In genomic region chr4:86972997-86973396, GRCh38 we compare ENCODE assay signal across 1 cellular context.
TF ChIP-seq lines count a peak whose summit lies in the region.

No MANE protein-coding gene starts in this region.

TF ChIP-seq in HepG2, 621 proteins besides CTCF, POLR2A, EP300 and RAD21 (continued from another document):
- TF ChIP-seq, protein P1, sequence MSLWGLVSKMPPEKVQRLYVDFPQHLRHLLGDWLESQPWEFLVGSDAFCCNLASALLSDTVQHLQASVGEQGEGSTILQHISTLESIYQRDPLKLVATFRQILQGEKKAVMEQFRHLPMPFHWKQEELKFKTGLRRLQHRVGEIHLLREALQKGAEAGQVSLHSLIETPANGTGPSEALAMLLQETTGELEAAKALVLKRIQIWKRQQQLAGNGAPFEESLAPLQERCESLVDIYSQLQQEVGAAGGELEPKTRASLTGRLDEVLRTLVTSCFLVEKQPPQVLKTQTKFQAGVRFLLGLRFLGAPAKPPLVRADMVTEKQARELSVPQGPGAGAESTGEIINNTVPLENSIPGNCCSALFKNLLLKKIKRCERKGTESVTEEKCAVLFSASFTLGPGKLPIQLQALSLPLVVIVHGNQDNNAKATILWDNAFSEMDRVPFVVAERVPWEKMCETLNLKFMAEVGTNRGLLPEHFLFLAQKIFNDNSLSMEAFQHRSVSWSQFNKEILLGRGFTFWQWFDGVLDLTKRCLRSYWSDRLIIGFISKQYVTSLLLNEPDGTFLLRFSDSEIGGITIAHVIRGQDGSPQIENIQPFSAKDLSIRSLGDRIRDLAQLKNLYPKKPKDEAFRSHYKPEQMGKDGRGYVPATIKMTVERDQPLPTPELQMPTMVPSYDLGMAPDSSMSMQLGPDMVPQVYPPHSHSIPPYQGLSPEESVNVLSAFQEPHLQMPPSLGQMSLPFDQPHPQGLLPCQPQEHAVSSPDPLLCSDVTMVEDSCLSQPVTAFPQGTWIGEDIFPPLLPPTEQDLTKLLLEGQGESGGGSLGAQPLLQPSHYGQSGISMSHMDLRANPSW (CRISPR knock-in tag; IDR thresholded peaks at IDR 0.05; ENCODE audit: borderline replicate concordance) = peak; percentile 43; the same call in 1 of the 2 replicates
- TF ChIP-seq TARDBP (CRISPR knock-in tag; IDR thresholded peaks at IDR 0.05) = peak; percentile 44; the same call in 1 of the 2 replicates
- TF ChIP-seq RFXAP (CRISPR knock-in tag; IDR thresholded peaks at IDR 0.05; ENCODE audit: borderline replicate concordance) = peak; percentile 73; the same call in 1 of the 2 replicates
- peak; percentile 78 for TF ChIP-seq ZFX (CRISPR knock-in tag; IDR thresholded peaks at IDR 0.05; ENCODE audit: low read depth)
- TF ChIP-seq SOX6 (IDR thresholded peaks at IDR 0.05) = no peak
- TF ChIP-seq SOX6 (CRISPR knock-in tag; IDR thresholded peaks at IDR 0.05) = peak; percentile 85
- 0 out of 2 replicates have a peak, but pooled peaks have one; percentile 59 for TF ChIP-seq ZNF746 (CRISPR knock-in tag; IDR thresholded peaks at IDR 0.05)
- TF ChIP-seq, protein P2, sequence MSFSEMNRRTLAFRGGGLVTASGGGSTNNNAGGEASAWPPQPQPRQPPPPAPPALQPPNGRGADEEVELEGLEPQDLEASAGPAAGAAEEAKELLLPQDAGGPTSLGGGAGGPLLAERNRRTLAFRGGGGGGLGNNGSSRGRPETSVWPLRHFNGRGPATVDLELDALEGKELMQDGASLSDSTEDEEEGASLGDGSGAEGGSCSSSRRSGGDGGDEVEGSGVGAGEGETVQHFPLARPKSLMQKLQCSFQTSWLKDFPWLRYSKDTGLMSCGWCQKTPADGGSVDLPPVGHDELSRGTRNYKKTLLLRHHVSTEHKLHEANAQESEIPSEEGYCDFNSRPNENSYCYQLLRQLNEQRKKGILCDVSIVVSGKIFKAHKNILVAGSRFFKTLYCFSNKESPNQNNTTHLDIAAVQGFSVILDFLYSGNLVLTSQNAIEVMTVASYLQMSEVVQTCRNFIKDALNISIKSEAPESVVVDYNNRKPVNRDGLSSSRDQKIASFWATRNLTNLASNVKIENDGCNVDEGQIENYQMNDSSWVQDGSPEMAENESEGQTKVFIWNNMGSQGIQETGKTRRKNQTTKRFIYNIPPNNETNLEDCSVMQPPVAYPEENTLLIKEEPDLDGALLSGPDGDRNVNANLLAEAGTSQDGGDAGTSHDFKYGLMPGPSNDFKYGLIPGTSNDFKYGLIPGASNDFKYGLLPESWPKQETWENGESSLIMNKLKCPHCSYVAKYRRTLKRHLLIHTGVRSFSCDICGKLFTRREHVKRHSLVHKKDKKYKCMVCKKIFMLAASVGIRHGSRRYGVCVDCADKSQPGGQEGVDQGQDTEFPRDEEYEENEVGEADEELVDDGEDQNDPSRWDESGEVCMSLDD (CRISPR knock-in tag; IDR thresholded peaks at IDR 0.05; ENCODE audit: borderline replicate concordance) = 0 out of 2 replicates have a peak, but pooled peaks have one; percentile 44
- TF ChIP-seq BRF2 (CRISPR knock-in tag; IDR thresholded peaks at IDR 0.05) = no peak
- TF ChIP-seq ZBTB1 (CRISPR knock-in tag; IDR thresholded peaks at IDR 0.05; ENCODE audit: borderline replicate concordance) = no peak
- peak; percentile 34; the same call in 1 of the 2 replicates for TF ChIP-seq ZNF788 (CRISPR knock-in tag; IDR thresholded peaks at IDR 0.05; ENCODE audit: borderline replicate concordance)
- TF ChIP-seq, protein P3, sequence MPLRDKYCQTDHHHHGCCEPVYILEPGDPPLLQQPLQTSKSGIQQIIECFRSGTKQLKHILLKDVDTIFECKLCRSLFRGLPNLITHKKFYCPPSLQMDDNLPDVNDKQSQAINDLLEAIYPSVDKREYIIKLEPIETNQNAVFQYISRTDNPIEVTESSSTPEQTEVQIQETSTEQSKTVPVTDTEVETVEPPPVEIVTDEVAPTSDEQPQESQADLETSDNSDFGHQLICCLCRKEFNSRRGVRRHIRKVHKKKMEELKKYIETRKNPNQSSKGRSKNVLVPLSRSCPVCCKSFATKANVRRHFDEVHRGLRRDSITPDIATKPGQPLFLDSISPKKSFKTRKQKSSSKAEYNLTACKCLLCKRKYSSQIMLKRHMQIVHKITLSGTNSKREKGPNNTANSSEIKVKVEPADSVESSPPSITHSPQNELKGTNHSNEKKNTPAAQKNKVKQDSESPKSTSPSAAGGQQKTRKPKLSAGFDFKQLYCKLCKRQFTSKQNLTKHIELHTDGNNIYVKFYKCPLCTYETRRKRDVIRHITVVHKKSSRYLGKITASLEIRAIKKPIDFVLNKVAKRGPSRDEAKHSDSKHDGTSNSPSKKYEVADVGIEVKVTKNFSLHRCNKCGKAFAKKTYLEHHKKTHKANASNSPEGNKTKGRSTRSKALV (CRISPR knock-in tag; IDR thresholded peaks at IDR 0.05) = 0 out of 2 replicates have a peak, but pooled peaks have one; percentile 62
- TF ChIP-seq NFRKB (IDR thresholded peaks at IDR 0.05) = no peak
- peak in 1 of 2 experiments; percentile 51; a peak in 1 of 4 replicates for TF ChIP-seq KLF16 (CRISPR knock-in tag; IDR thresholded peaks at IDR 0.05)
